ENCODE assay signal across 2 cellular contexts in the genomic region with DNA sequence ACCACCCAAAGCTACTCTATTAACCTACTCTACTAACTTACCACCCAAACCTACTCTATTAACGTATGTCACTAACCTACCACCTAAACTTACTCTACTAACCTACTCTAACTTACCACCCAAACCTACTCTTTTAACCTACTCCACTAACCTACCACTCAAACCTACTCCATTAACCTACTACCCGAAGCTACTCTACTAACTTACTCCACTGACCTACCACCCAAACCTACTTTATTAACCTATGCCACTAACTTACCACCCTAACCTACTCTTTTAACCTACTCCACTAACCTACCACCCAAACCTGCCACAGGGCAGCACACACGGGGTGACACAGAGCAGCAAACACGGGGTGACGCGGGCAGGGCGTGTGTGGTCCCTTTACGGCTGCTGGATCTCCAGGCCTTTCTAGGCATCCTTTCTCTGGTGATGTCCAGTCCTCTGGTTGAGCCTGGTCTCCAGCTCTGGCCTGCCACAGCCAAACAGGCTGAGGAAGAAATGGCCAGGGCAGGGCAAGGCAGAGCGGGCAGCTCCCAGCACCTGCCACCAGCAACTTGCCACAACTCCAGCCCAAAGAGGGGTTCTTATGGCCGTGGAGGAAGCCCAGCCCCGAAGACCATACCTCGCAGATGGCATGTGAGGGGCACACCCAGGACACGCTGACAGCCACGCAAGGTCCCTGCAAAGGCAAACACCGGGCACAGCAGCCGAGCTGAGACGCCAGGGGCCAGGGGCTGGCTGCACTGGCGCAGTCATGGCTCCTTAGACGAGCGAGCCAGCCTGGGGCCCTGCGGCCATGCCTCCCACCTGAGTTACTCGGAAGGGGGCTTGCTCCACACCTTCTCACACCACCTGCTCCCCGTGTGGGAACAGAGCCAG.
TF ChIP-seq lines count a peak whose summit lies in the region.

No MANE protein-coding gene starts in this region.

TF ChIP-seq in GM23338, 12 proteins besides CTCF, POLR2A, EP300 and RAD21 (continues in another document):
- TF ChIP-seq POLR2AphosphoS5 (IDR thresholded peaks at IDR 0.05; ENCODE audit: low read depth) (no peak), ZNF331 (CRISPR knock-in tag; IDR thresholded peaks at IDR 0.05; ENCODE audit: low read depth) (no peak), JUNB (IDR thresholded peaks at IDR 0.05; ENCODE audit: unreplicated experiment) (no peak), CREB1 (CRISPR knock-in tag; IDR thresholded peaks at IDR 0.05; ENCODE audit: low read depth) (no peak), REST (IDR thresholded peaks at IDR 0.05; ENCODE audit: unreplicated experiment) (no peak), STAT1 (IDR thresholded peaks at IDR 0.05; ENCODE audit: unreplicated experiment) (no peak), ZNF114 (CRISPR knock-in tag; IDR thresholded peaks at IDR 0.05) (no peak), EZH2phosphoT487 (IDR thresholded peaks at IDR 0.05; ENCODE audit: unreplicated experiment) (no peak)
- TF ChIP-seq, protein P1, sequence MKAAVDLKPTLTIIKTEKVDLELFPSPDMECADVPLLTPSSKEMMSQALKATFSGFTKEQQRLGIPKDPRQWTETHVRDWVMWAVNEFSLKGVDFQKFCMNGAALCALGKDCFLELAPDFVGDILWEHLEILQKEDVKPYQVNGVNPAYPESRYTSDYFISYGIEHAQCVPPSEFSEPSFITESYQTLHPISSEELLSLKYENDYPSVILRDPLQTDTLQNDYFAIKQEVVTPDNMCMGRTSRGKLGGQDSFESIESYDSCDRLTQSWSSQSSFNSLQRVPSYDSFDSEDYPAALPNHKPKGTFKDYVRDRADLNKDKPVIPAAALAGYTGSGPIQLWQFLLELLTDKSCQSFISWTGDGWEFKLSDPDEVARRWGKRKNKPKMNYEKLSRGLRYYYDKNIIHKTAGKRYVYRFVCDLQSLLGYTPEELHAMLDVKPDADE (IDR thresholded peaks at IDR 0.05) = no peak

TF ChIP-seq in liver, 16 proteins besides CTCF, POLR2A, EP300 and RAD21 (continued from another document):
- TF ChIP-seq REST (IDR thresholded peaks at IDR 0.05) (no peak), YY1 (IDR thresholded peaks at IDR 0.05) (no peak), JUND (IDR thresholded peaks at IDR 0.05) (no peak), ZBTB33 (IDR thresholded peaks at IDR 0.05) (no peak), RXRA (IDR thresholded peaks at IDR 0.05) (no peak), TAF1 (conservative IDR thresholded peaks at IDR 0.05) (no peak), MAX (IDR thresholded peaks at IDR 0.05) (no peak), NR2F2 (IDR thresholded peaks at IDR 0.05) (no peak), FOXA2 (IDR thresholded peaks at IDR 0.05) (no peak), HNF4G (IDR thresholded peaks at IDR 0.05) (no peak), SP1 (IDR thresholded peaks at IDR 0.05) (no peak), HNF4A (conservative IDR thresholded peaks at IDR 0.05) (no peak), GABPA (IDR thresholded peaks at IDR 0.05 in 1 of 2, conservative IDR thresholded peaks at IDR 0.05 in 1 of 2) (no peak), FOXA1 (IDR thresholded peaks at IDR 0.05) (no peak)
- TF ChIP-seq, protein P2, sequence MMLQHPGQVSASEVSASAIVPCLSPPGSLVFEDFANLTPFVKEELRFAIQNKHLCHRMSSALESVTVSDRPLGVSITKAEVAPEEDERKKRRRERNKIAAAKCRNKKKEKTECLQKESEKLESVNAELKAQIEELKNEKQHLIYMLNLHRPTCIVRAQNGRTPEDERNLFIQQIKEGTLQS (IDR thresholded peaks at IDR 0.05) = no peak
